In the genomic region with DNA sequence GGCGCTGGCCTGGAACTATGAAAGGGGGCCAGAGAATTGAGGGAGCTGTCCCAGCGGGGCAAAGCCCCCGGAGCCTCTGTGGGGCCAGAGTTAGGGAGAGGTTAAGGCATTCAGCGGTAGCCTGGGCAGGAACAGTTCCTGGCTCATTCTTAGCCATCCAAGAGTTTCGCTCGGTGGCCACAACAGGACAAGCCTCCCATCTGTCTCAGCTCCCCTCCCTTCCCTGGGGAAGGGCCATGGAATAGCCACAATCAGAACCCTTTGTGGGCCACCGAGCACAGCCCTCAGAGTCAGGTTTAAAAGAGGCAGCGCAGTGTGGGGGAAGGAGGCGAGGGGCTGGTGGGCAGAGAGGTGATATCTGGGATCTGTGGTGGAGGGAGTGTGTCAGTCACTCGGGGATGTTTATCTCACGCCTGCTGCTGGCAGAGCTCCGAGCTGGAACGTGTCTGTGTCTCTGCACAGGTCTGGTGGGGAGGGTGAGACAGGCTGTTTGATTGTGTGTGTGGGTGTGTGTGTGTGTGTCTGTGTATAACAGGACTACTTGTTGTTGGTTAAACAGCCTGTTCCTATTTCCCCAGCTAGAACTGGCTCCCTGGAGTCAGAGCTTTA, we compare ENCODE assay signal across 15 cellular contexts. TPM values are rescaled to one million over a fixed set of nuclear protein-coding genes. Genes with fewer than 3 reads are reported as not detected.
DNase-seq lines count a peak whose midpoint lies in the region; TF ChIP-seq lines count a peak whose summit lies in the region.
"Had no signal": no experiment of that assay in that cellular context is flagged by ENCODE, and none has a peak within 500 bp of the region (broad histone marks: within the 10 kb centered on the region; RNA-seq: fewer than 3 reads in every experiment).

No MANE protein-coding gene starts in this region.

- no peak overlapping the region for H4K91ac ChIP-seq in mesenchymal stem cell (ENCODE audit: low read length)

- intact Hi-C loops in stomach (cut with DNase I; ENCODE audit: low total_unique reads): no loop called here

- H2AK5ac ChIP-seq in mesenchymal stem cell (ENCODE audit: low read length, severe bottlenecking): no peak overlapping the region

- no peak overlapping the region for H3K18ac ChIP-seq in mesenchymal stem cell (ENCODE audit: low read depth in 1 of 2, low read length in 2 of 2)

- H2AFZ ChIP-seq in mesenchymal stem cell (ENCODE audit: low read depth, low read length): no peak overlapping the region

- no peak overlapping the region for H3K23ac ChIP-seq in mesenchymal stem cell (ENCODE audit: low read length in 2 of 2)

- H2BK120ac ChIP-seq in mesenchymal stem cell (ENCODE audit: low read depth, low read length): no peak overlapping the region

- H3K27me3 ChIP-seq in mesenchymal stem cell (ENCODE audit: control insufficient read depth in 1 of 2, insufficient read depth in 1 of 2, low read length in 2 of 2): peaks cover 32 to 55% of the 10 kb centered on the region in 2 experiments
- no peaks in the 10 kb centered on the region for H3K27me3 ChIP-seq in stomach
- H3K27me3 ChIP-seq in HAP-1 (ENCODE audit: low read depth): peaks cover 3% of the 10 kb centered on the region; the same call in 1 of the 2 replicates

- peak overlapping the region in 1 of 2 experiments; percentile 1 for H3K14ac ChIP-seq in mesenchymal stem cell (ENCODE audit: low read length in 2 of 2)

- H3K4me2 ChIP-seq in mesenchymal stem cell (ENCODE audit: low read length, poor library complexity, severe bottlenecking): no peak overlapping the region

- H3K36me3 ChIP-seq in mesenchymal stem cell (ENCODE audit: control insufficient read depth in 1 of 2, insufficient read depth in 2 of 2, low read depth in 1 of 2, low read length in 2 of 2) (no peaks in the 10 kb centered on the region), stomach (peaks cover 14 to 80% (median 49%) of the 10 kb centered on the region in 4 donors), HAP-1 (replicated peaks) (no peaks in the 10 kb centered on the region)

- H3K4me3 ChIP-seq in mesenchymal stem cell (ENCODE audit: insufficient read depth in 1 of 2, low read depth in 1 of 2, low read length in 2 of 2) (no peak overlapping the region), stomach (no peak overlapping the region), HAP-1 (no peak overlapping the region)
- H3K4me3 ChIP-seq: skin epidermis had no signal

- H3K4me1 ChIP-seq in mesenchymal stem cell (ENCODE audit: control insufficient read depth, insufficient read depth, low read depth, low read length): peaks cover 6% of the 10 kb centered on the region
- H3K4me1 ChIP-seq in stomach: peaks cover 73 to 98% (median 93%) of the 10 kb centered on the region in 4 donors
- no peaks in the 10 kb centered on the region for H3K4me1 ChIP-seq in HAP-1

- TF ChIP-seq POLR2A in stomach (IDR thresholded peaks at IDR 0.05): no peak

- no peak overlapping the region for H3K9ac ChIP-seq in mesenchymal stem cell (ENCODE audit: low read length)

- no peaks in the 10 kb centered on the region for H3K79me1 ChIP-seq in mesenchymal stem cell (replicated peaks; ENCODE audit: low read length, poor library complexity, severe bottlenecking)

- TF ChIP-seq EP300 in stomach (IDR thresholded peaks at IDR 0.05): no peak

- no peak overlapping the region for H2BK5ac ChIP-seq in mesenchymal stem cell (ENCODE audit: low read depth, low read length, poor library complexity, severe bottlenecking)

- no peak overlapping the region for H2BK12ac ChIP-seq in mesenchymal stem cell (ENCODE audit: low read length in 2 of 2)

- 48% methylated on average over 13 of the region's 13 CpGs for WGBS in mesenchymal stem cell
- 41 to 46% (median 46%) methylated on average over 13 of the region's 13 CpGs for WGBS in stomach, 5 donors

- H2BK15ac ChIP-seq in mesenchymal stem cell (ENCODE audit: low read depth, poor library complexity, severe bottlenecking): no peak overlapping the region

- TF ChIP-seq CTCF in stomach (IDR thresholded peaks at IDR 0.05): no peak

- DNase-seq in SK-N-DZ (ENCODE audit: low spot score): peak; percentile 39
- peak; percentile 39 for DNase-seq in mesenchymal stem cell
- DNase-seq in stomach: peak; percentile 48
- no peak for DNase-seq in HAP-1 (ENCODE audit: low spot score in 2 of 2)
- DNase-seq in SKM-1 treated with dmso at 0.1 percent for 144 hours (lab: John Stamatoyannopoulos, UW; ENCODE audit: unreplicated experiment): no peak
- no peak for DNase-seq in OCI-M2 (lab: John Stamatoyannopoulos, UW; ENCODE audit: unreplicated experiment)
- DNase-seq: CD4-positive, alpha-beta memory T cell; effector memory CD4-positive, alpha-beta T cell; GF-D8 had no signal

- in situ Hi-C loops in HAP-1 (cut with MboI; ENCODE audit: low sequenced_read_pairs): no loop called here

- no peak overlapping the region for H4K8ac ChIP-seq in mesenchymal stem cell (ENCODE audit: low read length)

- H3K9me3 ChIP-seq in mesenchymal stem cell (ENCODE audit: control insufficient read depth, low read length): no peaks in the 10 kb centered on the region
- H3K9me3 ChIP-seq in stomach: no peaks in the 10 kb centered on the region
- H3K9me3 ChIP-seq in HAP-1: no peaks in the 10 kb centered on the region

- no peak overlapping the region for H3K4ac ChIP-seq in mesenchymal stem cell (ENCODE audit: low read depth in 1 of 2, low read length in 2 of 2)

- H3K27ac ChIP-seq in cingulate gyrus (ENCODE audit: low read depth, low read length) (peak overlapping the region; percentile 65), mesenchymal stem cell (ENCODE audit: low read length, poor library complexity, severe bottlenecking) (no peak overlapping the region), stomach (peak overlapping the region in 4 of 5 donors; percentile 43 to 68 (median 51))
- H3K27ac ChIP-seq: HL-60 had no signal

RNA-seq across cellular contexts. Expression of a gene that starts 49.6 kb away (rescaled TPM):
- not detected in 2 replicates for polyA plus RNA-seq in SK-N-DZ (2014; cell fraction: cytosol; rRNA removed)
- polyA plus RNA-seq in SK-N-DZ (2014; cell fraction: nucleus; rRNA removed): not detected in 2 replicates
- not detected for polyA plus RNA-seq in mesenchymal stem cell (2013, experiment 1 of 2)
- not detected for polyA plus RNA-seq in mesenchymal stem cell (2013, experiment 2 of 2)
- 1 to 10 TPM in 3 of 5 donors, not detected in 2; 1.8 to 7.1 (median 5.9) TPM for total RNA-seq in stomach
- 10 to 100 TPM in 1 of 3 donors, 1 to 10 TPM in 2; 6.6 to 16.6 (median 7.6) TPM for polyA plus RNA-seq in stomach
- total RNA-seq: fibroblast of villous mesenchyme; naive thymus-derived CD8-positive, alpha-beta T cell; subcutaneous adipose tissue had no signal

Comparison
In these comparisons a context has a peak if more than half of its experiments do, and no peak if none do; other contexts are left out.
1. DNase-seq: peak in SK-N-DZ (single experiment), mesenchymal stem cell (single experiment) and stomach (single experiment); none in HAP-1 (0 of 2), SKM-1 treated with dmso at 0.1 percent for 144 hours (single experiment) and OCI-M2 (single experiment).